Comparison of ENCODE assay signal across 1 cellular context in the genomic region with DNA sequence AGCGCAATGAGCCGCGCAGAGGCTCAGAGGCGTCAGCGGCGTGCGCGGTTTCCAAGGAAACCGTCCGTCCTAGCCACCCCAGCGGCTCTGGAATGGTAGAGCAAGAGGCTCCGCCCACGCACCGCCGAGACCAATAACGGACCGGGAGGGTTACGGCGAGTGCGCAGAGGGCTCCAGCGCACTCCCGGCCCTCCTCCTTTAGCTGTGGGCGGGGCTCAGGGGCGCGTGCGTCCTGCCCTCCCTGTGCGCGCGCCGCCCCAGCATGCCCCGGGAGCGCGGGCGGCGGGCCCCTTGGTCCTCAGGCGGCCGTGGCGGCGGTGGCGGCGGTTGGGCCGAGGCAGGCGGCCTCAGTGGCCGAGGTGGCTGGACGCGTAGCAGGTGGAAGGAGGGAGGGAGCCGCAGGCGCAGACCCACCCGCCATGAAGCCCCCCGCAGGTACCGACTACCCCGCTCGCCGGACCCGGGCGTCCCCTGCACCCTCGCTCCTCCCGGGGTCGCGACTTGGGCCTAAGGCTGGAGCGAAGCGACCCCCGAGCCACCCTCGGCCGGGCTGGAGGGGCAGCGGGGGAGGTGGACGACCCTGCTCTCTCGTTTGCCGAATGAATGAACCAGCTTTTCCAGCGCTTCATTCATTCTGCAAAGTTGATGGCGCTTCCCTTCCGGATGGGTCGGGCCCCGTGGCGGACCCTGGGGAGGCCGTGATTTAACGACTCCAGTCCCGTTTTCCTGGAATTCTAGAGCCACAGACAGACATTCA.
TF ChIP-seq lines count a peak whose summit lies in the region.

Gene THOP1, plus strand, starts transcription at position 260 of the 757 bp plus-strand sequence. Its CDS starts 160 bp downstream, at position 420.

TF ChIP-seq in HepG2, 621 proteins besides CTCF, POLR2A, EP300 and RAD21 (continued from another document and continues in another):
- TF ChIP-seq, protein P1, sequence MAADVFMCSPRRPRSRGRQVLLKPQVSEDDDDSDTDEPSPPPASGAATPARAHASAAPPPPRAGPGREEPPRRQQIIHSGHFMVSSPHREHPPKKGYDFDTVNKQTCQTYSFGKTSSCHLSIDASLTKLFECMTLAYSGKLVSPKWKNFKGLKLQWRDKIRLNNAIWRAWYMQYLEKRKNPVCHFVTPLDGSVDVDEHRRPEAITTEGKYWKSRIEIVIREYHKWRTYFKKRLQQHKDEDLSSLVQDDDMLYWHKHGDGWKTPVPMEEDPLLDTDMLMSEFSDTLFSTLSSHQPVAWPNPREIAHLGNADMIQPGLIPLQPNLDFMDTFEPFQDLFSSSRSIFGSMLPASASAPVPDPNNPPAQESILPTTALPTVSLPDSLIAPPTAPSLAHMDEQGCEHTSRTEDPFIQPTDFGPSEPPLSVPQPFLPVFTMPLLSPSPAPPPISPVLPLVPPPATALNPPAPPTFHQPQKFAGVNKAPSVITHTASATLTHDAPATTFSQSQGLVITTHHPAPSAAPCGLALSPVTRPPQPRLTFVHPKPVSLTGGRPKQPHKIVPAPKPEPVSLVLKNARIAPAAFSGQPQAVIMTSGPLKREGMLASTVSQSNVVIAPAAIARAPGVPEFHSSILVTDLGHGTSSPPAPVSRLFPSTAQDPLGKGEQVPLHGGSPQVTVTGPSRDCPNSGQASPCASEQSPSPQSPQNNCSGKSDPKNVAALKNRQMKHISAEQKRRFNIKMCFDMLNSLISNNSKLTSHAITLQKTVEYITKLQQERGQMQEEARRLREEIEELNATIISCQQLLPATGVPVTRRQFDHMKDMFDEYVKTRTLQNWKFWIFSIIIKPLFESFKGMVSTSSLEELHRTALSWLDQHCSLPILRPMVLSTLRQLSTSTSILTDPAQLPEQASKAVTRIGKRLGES (CRISPR knock-in tag; IDR thresholded peaks at IDR 0.05; ENCODE audit: borderline replicate concordance), result no peak
- TF ChIP-seq AKNA (CRISPR knock-in tag; IDR thresholded peaks at IDR 0.05; ENCODE audit: borderline replicate concordance) (no peak), ZBTB4 (CRISPR knock-in tag; IDR thresholded peaks at IDR 0.05; ENCODE audit: borderline replicate concordance) (no peak), ATF7 (IDR thresholded peaks at IDR 0.05) (no peak), ATF7 (CRISPR knock-in tag; IDR thresholded peaks at IDR 0.05) (no peak), HDAC1 (CRISPR knock-in tag; IDR thresholded peaks at IDR 0.05) (peak; percentile 37; the same call in 1 of the 2 replicates), SMYD3 (CRISPR knock-in tag; IDR thresholded peaks at IDR 0.05) (no peak), ZNF790 (CRISPR knock-in tag; IDR thresholded peaks at IDR 0.05; ENCODE audit: borderline replicate concordance) (peak; percentile 88; the same call in 1 of the 2 replicates), PHF5A (CRISPR knock-in tag; IDR thresholded peaks at IDR 0.05; ENCODE audit: low read depth, unreplicated experiment) (no peak), PBX2 (CRISPR knock-in tag; IDR thresholded peaks at IDR 0.05) (no peak), ZNF83 (CRISPR knock-in tag; IDR thresholded peaks at IDR 0.05; ENCODE audit: borderline replicate concordance) (no peak), TEAD3 (CRISPR knock-in tag; optimal IDR thresholded peaks at IDR 0.05; ENCODE audit: borderline replicate concordance) (peak; percentile 52), JUNB (CRISPR knock-in tag; IDR thresholded peaks at IDR 0.05; ENCODE audit: borderline replicate concordance) (no peak), KLF11 (CRISPR knock-in tag; IDR thresholded peaks at IDR 0.05) (no peak; the same call in 1 of the 2 replicates), MAFK (conservative IDR thresholded peaks at IDR 0.05 in 1 of 2, IDR thresholded peaks at IDR 0.05 in 1 of 2; ENCODE audit: low read length in 2 of 2) (no peak), MATR3 (CRISPR knock-in tag; IDR thresholded peaks at IDR 0.05) (no peak), ZNF776 (CRISPR knock-in tag; IDR thresholded peaks at IDR 0.05) (peak; percentile 84; the same call in 1 of the 2 replicates), ZNF17 (CRISPR knock-in tag; IDR thresholded peaks at IDR 0.05) (no peak), GPN1 (CRISPR knock-in tag; IDR thresholded peaks at IDR 0.05; ENCODE audit: borderline replicate concordance) (no peak), SP5 (CRISPR knock-in tag; IDR thresholded peaks at IDR 0.05; ENCODE audit: borderline replicate concordance, low read depth) (peak; percentile 56; the same call in 1 of the 2 replicates), POLR2G (IDR thresholded peaks at IDR 0.05; ENCODE audit: low read depth, low read length) (peak; percentile 84), KAT2B (IDR thresholded peaks at IDR 0.05; ENCODE audit: borderline replicate concordance, low read depth, low read length) (no peak), NPAS2 (CRISPR knock-in tag; IDR thresholded peaks at IDR 0.05; ENCODE audit: borderline replicate concordance) (peak; percentile 19; the same call in 1 of the 2 replicates), FIP1L1 (IDR thresholded peaks at IDR 0.05; ENCODE audit: borderline replicate concordance, insufficient read depth, low read depth, low read length) (0 out of 2 replicates have a peak, but pooled peaks have one; percentile 77), TCF7L2 (IDR thresholded peaks at IDR 0.05; ENCODE audit: low read depth, low read length) (no peak), TOE1 (CRISPR knock-in tag; IDR thresholded peaks at IDR 0.05) (no peak)
- TF ChIP-seq, protein P2, sequence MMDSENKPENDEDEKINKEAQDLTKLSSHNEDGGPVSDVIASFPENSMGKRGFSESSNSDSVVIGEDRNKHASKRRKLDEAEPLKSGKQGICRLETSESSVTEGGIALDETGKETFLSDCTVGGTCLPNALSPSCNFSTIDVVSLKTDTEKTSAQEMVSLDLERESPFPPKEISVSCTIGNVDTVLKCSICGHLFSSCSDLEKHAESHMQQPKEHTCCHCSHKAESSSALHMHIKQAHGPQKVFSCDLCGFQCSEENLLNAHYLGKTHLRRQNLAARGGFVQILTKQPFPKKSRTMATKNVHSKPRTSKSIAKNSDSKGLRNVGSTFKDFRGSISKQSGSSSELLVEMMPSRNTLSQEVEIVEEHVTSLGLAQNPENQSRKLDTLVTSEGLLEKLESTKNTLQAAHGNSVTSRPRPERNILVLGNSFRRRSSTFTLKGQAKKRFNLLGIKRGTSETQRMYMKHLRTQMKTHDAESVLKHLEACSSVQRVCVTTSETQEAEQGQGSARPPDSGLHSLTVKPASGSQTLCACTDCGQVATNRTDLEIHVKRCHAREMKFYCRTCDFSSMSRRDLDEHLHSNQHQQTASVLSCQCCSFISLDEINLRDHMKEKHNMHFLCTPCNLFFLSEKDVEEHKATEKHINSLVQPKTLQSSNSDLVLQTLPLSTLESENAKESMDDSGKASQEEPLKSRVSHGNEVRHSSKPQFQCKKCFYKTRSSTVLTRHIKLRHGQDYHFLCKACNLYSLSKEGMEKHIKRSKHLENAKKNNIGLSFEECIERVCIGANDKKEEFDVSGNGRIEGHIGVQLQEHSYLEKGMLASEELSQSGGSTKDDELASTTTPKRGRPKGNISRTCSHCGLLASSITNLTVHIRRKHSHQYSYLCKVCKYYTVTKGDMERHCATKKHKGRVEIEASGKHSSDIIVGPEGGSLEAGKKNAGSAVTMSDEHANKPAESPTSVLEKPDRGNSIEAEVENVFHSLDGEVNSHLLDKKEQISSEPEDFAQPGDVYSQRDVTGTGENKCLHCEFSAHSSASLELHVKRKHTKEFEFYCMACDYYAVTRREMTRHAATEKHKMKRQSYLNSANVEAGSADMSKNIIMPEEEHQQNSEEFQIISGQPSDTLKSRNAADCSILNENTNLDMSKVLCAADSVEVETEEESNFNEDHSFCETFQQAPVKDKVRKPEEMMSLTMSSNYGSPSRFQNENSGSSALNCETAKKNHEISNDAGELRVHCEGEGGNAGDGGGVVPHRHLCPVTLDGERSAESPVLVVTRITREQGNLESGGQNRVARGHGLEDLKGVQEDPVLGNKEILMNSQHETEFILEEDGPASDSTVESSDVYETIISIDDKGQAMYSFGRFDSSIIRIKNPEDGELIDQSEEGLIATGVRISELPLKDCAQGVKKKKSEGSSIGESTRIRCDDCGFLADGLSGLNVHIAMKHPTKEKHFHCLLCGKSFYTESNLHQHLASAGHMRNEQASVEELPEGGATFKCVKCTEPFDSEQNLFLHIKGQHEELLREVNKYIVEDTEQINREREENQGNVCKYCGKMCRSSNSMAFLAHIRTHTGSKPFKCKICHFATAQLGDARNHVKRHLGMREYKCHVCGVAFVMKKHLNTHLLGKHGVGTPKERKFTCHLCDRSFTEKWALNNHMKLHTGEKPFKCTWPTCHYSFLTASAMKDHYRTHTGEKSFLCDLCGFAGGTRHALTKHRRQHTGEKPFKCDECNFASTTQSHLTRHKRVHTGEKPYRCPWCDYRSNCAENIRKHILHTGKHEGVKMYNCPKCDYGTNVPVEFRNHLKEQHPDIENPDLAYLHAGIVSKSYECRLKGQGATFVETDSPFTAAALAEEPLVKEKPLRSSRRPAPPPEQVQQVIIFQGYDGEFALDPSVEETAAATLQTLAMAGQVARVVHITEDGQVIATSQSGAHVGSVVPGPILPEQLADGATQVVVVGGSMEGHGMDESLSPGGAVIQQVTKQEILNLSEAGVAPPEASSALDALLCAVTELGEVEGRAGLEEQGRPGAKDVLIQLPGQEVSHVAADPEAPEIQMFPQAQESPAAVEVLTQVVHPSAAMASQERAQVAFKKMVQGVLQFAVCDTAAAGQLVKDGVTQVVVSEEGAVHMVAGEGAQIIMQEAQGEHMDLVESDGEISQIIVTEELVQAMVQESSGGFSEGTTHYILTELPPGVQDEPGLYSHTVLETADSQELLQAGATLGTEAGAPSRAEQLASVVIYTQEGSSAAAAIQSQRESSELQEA (CRISPR knock-in tag; IDR thresholded peaks at IDR 0.05; ENCODE audit: not compliant biosample characterization), result no peak
- TF ChIP-seq, protein P3, sequence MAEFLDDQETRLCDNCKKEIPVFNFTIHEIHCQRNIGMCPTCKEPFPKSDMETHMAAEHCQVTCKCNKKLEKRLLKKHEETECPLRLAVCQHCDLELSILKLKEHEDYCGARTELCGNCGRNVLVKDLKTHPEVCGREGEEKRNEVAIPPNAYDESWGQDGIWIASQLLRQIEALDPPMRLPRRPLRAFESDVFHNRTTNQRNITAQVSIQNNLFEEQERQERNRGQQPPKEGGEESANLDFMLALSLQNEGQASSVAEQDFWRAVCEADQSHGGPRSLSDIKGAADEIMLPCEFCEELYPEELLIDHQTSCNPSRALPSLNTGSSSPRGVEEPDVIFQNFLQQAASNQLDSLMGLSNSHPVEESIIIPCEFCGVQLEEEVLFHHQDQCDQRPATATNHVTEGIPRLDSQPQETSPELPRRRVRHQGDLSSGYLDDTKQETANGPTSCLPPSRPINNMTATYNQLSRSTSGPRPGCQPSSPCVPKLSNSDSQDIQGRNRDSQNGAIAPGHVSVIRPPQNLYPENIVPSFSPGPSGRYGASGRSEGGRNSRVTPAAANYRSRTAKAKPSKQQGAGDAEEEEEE (CRISPR knock-in tag; IDR thresholded peaks at IDR 0.05; ENCODE audit: borderline replicate concordance), result no peak
